15 cellular contexts compared by ENCODE assay signal in the genomic region with DNA sequence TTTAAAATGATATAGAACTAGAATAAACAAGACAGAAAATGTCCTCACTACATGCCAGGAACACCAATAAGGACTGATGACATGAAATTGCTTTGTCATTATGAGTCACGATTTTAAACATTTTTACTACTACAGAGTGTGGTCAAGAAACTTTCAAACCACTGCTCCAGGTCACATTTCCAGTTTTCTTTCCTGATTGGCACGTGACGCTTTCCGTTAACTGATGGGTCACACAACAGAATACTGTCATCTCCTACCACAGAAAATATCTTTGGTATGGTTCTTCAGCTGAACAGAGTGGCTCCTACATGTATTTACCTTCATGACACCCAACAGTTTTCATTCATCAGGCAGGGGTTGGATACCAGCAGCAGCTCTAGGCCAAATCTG.
A peak's percentile ranks its signal among the peaks of the same experiment; 100 is the strongest.
DNase-seq lines count a peak whose midpoint lies in the region; ATAC-seq, FAIRE-seq and TF ChIP-seq lines count a peak whose summit lies in the region.
"Had no signal": no experiment of that assay in that cellular context is flagged by ENCODE, and none has a peak within 500 bp of the region (broad histone marks: within the 10 kb centered on the region; RNA-seq: fewer than 3 reads in every experiment).

No MANE protein-coding gene starts in this region.

- TF ChIP-seq CTCF in LNCaP clone FGC (IDR thresholded peaks at IDR 0.05; ENCODE audit: control insufficient read depth, extremely low read depth, insufficient read depth) (no peak), K562 (IDR thresholded peaks at IDR 0.05 in 2 of 3, conservative IDR thresholded peaks at IDR 0.05 in 1 of 3; ENCODE audit: insufficient read depth in 2 of 3, low read depth in 1 of 3, low read length in 3 of 3) (no peak), OCI-LY7 (conservative IDR thresholded peaks at IDR 0.05; ENCODE audit: low read length) (no peak)

- intact Hi-C loops in K562 (cut with micrococcal nuclease) (no loop called here), left colon (cut with DNase I, micrococcal nuclease) (no loop called here), OCI-LY7 (cut with micrococcal nuclease; ENCODE audit: unreplicated experiment) (no loop called here)

- H3K9me2 ChIP-seq in OCI-LY7 (ENCODE audit: insufficient read depth, low read length): no peaks in the 10 kb centered on the region

- TF ChIP-seq RAD21 in K562 (CRISPR knock-in tag; conservative IDR thresholded peaks at IDR 0.05 in 1 of 2, IDR thresholded peaks at IDR 0.05 in 1 of 2): no peak

- TF ChIP-seq POLR2A in K562 (conservative IDR thresholded peaks at IDR 0.05): no peak

- CTCF ChIA-PET in K562 (lab: Yijun Ruan, JAX; ENCODE audit: low intra/inter-chr PET ratio): no interaction called here
- CTCF ChIA-PET in OCI-LY7 (lab: Charles Lee; ENCODE audit: unreplicated experiment): no interaction called here
- CTCF ChIA-PET in HEK293T (lab: Yijun Ruan, JAX): no interaction called here

- H2AFZ ChIP-seq in K562 (ENCODE audit: low read depth, low read length) (no peak overlapping the region), OCI-LY7 (ENCODE audit: low read length) (no peak overlapping the region)
- H2AFZ ChIP-seq: parathyroid adenoma had no signal

- H3K4me2 ChIP-seq in K562 (ENCODE audit: insufficient read depth, low read length): no peak overlapping the region
- no peak overlapping the region for H3K4me2 ChIP-seq in OCI-LY7 (ENCODE audit: low read length)

- POLR2A ChIA-PET in K562 (lab: Yijun Ruan, JAX): interaction anchor here (0.7 to 1.4 kb wide), 3 partner anchors 9 to 13 kb away, joined by 3 to 5 read pairs (median 4); a partner anchor contains a TSS
- POLR2A ChIA-PET in OCI-LY7 (lab: Charles Lee): interaction anchor here (0.6 kb wide), 1 partner anchor 20 kb away, joined by 3 read pairs; no protein-coding TSS in a partner anchor
- POLR2A ChIA-PET in HEK293T (lab: Yijun Ruan, JAX): no interaction called here

- ATAC-seq in K562 (peak; percentile 81), left colon (peak; percentile 68), HG03097 (IDR thresholded peaks at IDR 0.05; ENCODE audit: low FRiP score, unreplicated experiment) (no peak), GM19455 (IDR thresholded peaks at IDR 0.05; ENCODE audit: unreplicated experiment) (no peak)
- ATAC-seq: activated CD8-positive, alpha-beta T cell treated with anti-CD3 and anti-CD28 coated beads, Interleukin-2, amount 10 ng/mL, durations not matched to agents 7 days and 5 days; left ventricle myocardium superior had no signal

- H3K79me2 ChIP-seq in K562 (ENCODE audit: control insufficient read depth, insufficient read depth, low read length) (peaks cover 33% of the 10 kb centered on the region), OCI-LY7 (ENCODE audit: insufficient read depth, low read depth, low read length) (peaks cover under 1% of the 10 kb centered on the region; the same call in 1 of the 2 replicates)
- H3K79me2 ChIP-seq: parathyroid adenoma had no signal

- 15% methylated on average over 3 of the region's 4 CpGs for WGBS in K562 (ENCODE audit: insufficient coverage, low coverage, missing lambda C conversion rate)

- no peaks in the 10 kb centered on the region for H3K9me3 ChIP-seq in K562 (replicated peaks; ENCODE audit: control insufficient read depth, insufficient read depth, low read depth, low read length)
- no peaks in the 10 kb centered on the region for H3K9me3 ChIP-seq in OCI-LY7 (ENCODE audit: low read length)

- H3K4me1 ChIP-seq in K562 (replicated peaks in 1 of 2; ENCODE audit: control insufficient read depth in 2 of 2, insufficient read depth in 2 of 2, low read length in 2 of 2) (peaks cover 5 to 16% of the 10 kb centered on the region in 2 experiments; a peak in 3 of 5 replicates), OCI-LY7 (ENCODE audit: insufficient read depth, low read length, poor library complexity, severe bottlenecking) (no peaks in the 10 kb centered on the region)
- H3K4me1 ChIP-seq: parathyroid adenoma had no signal

- H3K9ac ChIP-seq in K562 (ENCODE audit: insufficient read depth in 1 of 2, low read depth in 2 of 2, low read length in 2 of 2): peak overlapping the region in 1 of 2 experiments; percentile 30; a peak in 1 of 4 replicates
- H3K9ac ChIP-seq: parathyroid adenoma had no signal

- FAIRE-seq in K562 (lab: Jason Lieb, UNC): peak; percentile 87

- DNase-seq in EH (ENCODE audit: low read depth) (peak; percentile 84), LNCaP clone FGC (ENCODE audit: low read depth) (peak; percentile 11), K562 (ENCODE audit: extremely low read depth in 1 of 4, low spot score in 3 of 4) (peak in 3 of 4 experiments; percentile 11 to 52 (median 39)), left colon (no peak), OCI-LY7 (ENCODE audit: low spot score) (no peak), HEK293T (ENCODE audit: extremely low spot score) (no peak)
- DNase-seq: activated CD8-positive, alpha-beta T cell treated with anti-CD3 and anti-CD28 coated beads, Interleukin-2, amount 10 ng/mL, durations not matched to agents 7 days and 5 days; activated naive CD8-positive, alpha-beta T cell treated with anti-CD3 and anti-CD28 coated beads, Interleukin-2, amount 10 ng/mL, durations not matched to agents 7 days and 5 days; KG1; left ventricle myocardium superior; NCI-H524; stimulated activated CD4-positive, alpha-beta T cell treated with anti-CD3 and anti-CD28 coated beads, Interleukin-4, amount 100 ng/mL, for 24 hours had no signal

- BruUV-seq in K562 (replicated peaks; lab: Mats Ljungman, UMichigan) (no TSS peak), OCI-LY7 (replicated peaks; lab: Mats Ljungman, UMichigan) (no TSS peak)

- H3K27ac ChIP-seq in K562 (ENCODE audit: extremely low read depth, low read depth, low read length) (peak overlapping the region; percentile 69), OCI-LY7 (ENCODE audit: low read depth, low read length, poor library complexity, severe bottlenecking) (no peak overlapping the region)
- H3K27ac ChIP-seq: parathyroid adenoma had no signal

- H3K36me3 ChIP-seq in K562 (ENCODE audit: control insufficient read depth, insufficient read depth, low read length): peaks cover 65% of the 10 kb centered on the region
- peaks cover 63% of the 10 kb centered on the region for H3K36me3 ChIP-seq in OCI-LY7 (ENCODE audit: insufficient read depth, low read length)

- H3K9me1 ChIP-seq in K562 (ENCODE audit: control insufficient read depth, insufficient read depth, low read length): no peaks in the 10 kb centered on the region

- H3K4me3 ChIP-seq in LNCaP clone FGC (ENCODE audit: low read depth, low read length) (no peak overlapping the region), K562 (no peak overlapping the region), OCI-LY7 (ENCODE audit: low read depth, low read length, poor library complexity, severe bottlenecking) (no peak overlapping the region)

- TF ChIP-seq EP300 in K562 (IDR thresholded peaks at IDR 0.05; ENCODE audit: low read length): peak; percentile 37; the same call in 1 of the 2 replicates

- H4K20me1 ChIP-seq in K562 (replicated peaks; ENCODE audit: control insufficient read depth, insufficient read depth, low read length) (no peaks in the 10 kb centered on the region), OCI-LY7 (ENCODE audit: insufficient read depth, low read length) (peaks cover 8% of the 10 kb centered on the region)

- no peaks in the 10 kb centered on the region for H3K27me3 ChIP-seq in K562 (ENCODE audit: control insufficient read depth in 2 of 2, insufficient read depth in 2 of 2, low read length in 2 of 2)

- in situ Hi-C loops in K562 (cut with MboI): no loop called here

TF ChIP-seq in K562, 482 proteins besides CTCF, POLR2A, EP300 and RAD21 (continues in another document):
- TF ChIP-seq POU5F1 (IDR thresholded peaks at IDR 0.05; ENCODE audit: borderline replicate concordance, low read depth, low read length, partially characterized antibody): no peak
- no peak for TF ChIP-seq ZNF584 (CRISPR knock-in tag; IDR thresholded peaks at IDR 0.05; ENCODE audit: low read depth)
- TF ChIP-seq, protein P1, sequence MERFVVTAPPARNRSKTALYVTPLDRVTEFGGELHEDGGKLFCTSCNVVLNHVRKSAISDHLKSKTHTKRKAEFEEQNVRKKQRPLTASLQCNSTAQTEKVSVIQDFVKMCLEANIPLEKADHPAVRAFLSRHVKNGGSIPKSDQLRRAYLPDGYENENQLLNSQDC (CRISPR knock-in tag; IDR thresholded peaks at IDR 0.05): no peak
- no peak for TF ChIP-seq GTF2A2 (tag; IDR thresholded peaks at IDR 0.05)

TF ChIP-seq in HEK293T, 16 proteins besides CTCF, POLR2A, EP300 and RAD21:
- TF ChIP-seq CTBP1 (IDR thresholded peaks at IDR 0.05; ENCODE audit: borderline replicate concordance) (no peak), SP1 (IDR thresholded peaks at IDR 0.05) (no peak)

Comparison
In these comparisons a context has a peak if more than half of its experiments do, and no peak if none do; other contexts are left out.
1. DNase-seq: peak in EH (single experiment), LNCaP clone FGC (single experiment) and K562 (3 of 4); none in left colon (0 of 2), OCI-LY7 (single experiment) and HEK293T (single experiment).
2. ATAC-seq: peak in K562 (single experiment) and left colon (single experiment); none in HG03097 (single experiment) and GM19455 (single experiment).